Comparison of ENCODE assay signal across 29 cellular contexts in genomic region chr11:118899296-118899688, GRCh38. TPM values are rescaled to one million over a fixed set of nuclear protein-coding genes. Genes with fewer than 3 reads are reported as not detected.
DNase-seq lines count a peak whose midpoint lies in the region; ATAC-seq and TF ChIP-seq lines count a peak whose summit lies in the region.
"Had no signal": no experiment of that assay in that cellular context is flagged by ENCODE, and none has a peak within 500 bp of the region (broad histone marks: within the 10 kb centered on the region; RNA-seq: fewer than 3 reads in every experiment).

No MANE protein-coding gene starts in this region.

- no peak for ATAC-seq in right cardiac atrium
- no peak for ATAC-seq in heart right ventricle
- ATAC-seq: esophagus mucosa, GM12878, heart left ventricle had no signal

- H3K4me1 ChIP-seq in right cardiac atrium (ENCODE audit: control insufficient read depth, insufficient read depth, low read length) (no peaks in the 10 kb centered on the region), heart right ventricle (peaks cover 0 to 33% (median 0%) of the 10 kb centered on the region in 9 donors), ascending aorta (peaks cover 0 to 15% of the 10 kb centered on the region in 2 donors), muscle layer of colon (ENCODE audit: insufficient read depth, low read length) (peaks cover 15% of the 10 kb centered on the region)
- H3K4me1 ChIP-seq: HAP-1 had no signal

- intact Hi-C loops in right cardiac atrium (cut with DNase I), result no loop called here
- intact Hi-C loops in heart right ventricle (cut with DNase I), result loop anchor here in 5 of 10 donors (5.0 to 10.0 kb wide), 3 partner anchors 33 to 104 kb away; partner anchors contain the start of gene DDX6 (in 1 of the 5)
- intact Hi-C loops in ascending aorta (cut with DNase I), result no loop called here

- TF ChIP-seq CTCF in heart right ventricle (IDR thresholded peaks at IDR 0.05) (no peak), ascending aorta (IDR thresholded peaks at IDR 0.05) (peak in 1 of 3 experiments; percentile 11)

- H3K9ac ChIP-seq in muscle layer of colon (ENCODE audit: low read length), result no peak overlapping the region

- peaks cover 5 to 83% (median 53%) of the 10 kb centered on the region in 9 donors for H3K36me3 ChIP-seq in heart right ventricle
- H3K36me3 ChIP-seq in ascending aorta, result peaks cover 71 to 92% of the 10 kb centered on the region in 2 donors
- peaks cover 45% of the 10 kb centered on the region for H3K36me3 ChIP-seq in muscle layer of colon (ENCODE audit: insufficient read depth, low read length)

- no peak overlapping the region for H3K4me3 ChIP-seq in right cardiac atrium (ENCODE audit: low read length)
- no peak overlapping the region for H3K4me3 ChIP-seq in heart right ventricle
- no peak overlapping the region for H3K4me3 ChIP-seq in ascending aorta
- H3K4me3 ChIP-seq in muscle layer of colon (ENCODE audit: low read depth in 1 of 2, low read length in 2 of 2), result no peak overlapping the region
- H3K4me3 ChIP-seq: cardiac muscle cell, GM12878, HAP-1, heart left ventricle had no signal

- DNase-seq in right cardiac atrium (peak in 2 of 3 donors; percentile 13 to 52), heart right ventricle (no peak), ascending aorta (ENCODE audit: low spot score in 2 of 2) (no peak), NCI-H1436 (lab: John Stamatoyannopoulos, UW) (no peak), SK-N-DZ (ENCODE audit: low spot score) (no peak), NCI-H2029 treated with DMSO at 0.1 percent for 48 hours (lab: John Stamatoyannopoulos, UW) (no peak), NCI-H2171 (lab: John Stamatoyannopoulos, UW) (no peak)
- DNase-seq: activated CD4-positive, alpha-beta T cell treated with anti-CD3 and anti-CD28 coated beads for 48 hours; activated effector memory CD4-positive, alpha-beta T cell treated with Interleukin-2 at 50 U/mL for 16 hours; COR-L47; naive B cell; NCI-H1417 treated with DMSO at 0.1 percent for 48 hours; NCI-H345; occipital lobe; SIG-M5; stimulated activated CD4-positive, alpha-beta T cell treated with anti-CD3 and anti-CD28 coated beads, Interleukin-15, amount 100 ng/mL, for 24 hours; stimulated activated CD4-positive, alpha-beta T cell treated with anti-CD3 and anti-CD28 coated beads, Interleukin-4, amount 100 ng/mL, for 4 hours had no signal

- H3K9me3 ChIP-seq in right cardiac atrium (ENCODE audit: control insufficient read depth, low read length), result no peaks in the 10 kb centered on the region
- no peaks in the 10 kb centered on the region for H3K9me3 ChIP-seq in heart right ventricle
- no peaks in the 10 kb centered on the region for H3K9me3 ChIP-seq in ascending aorta
- no peaks in the 10 kb centered on the region for H3K9me3 ChIP-seq in muscle layer of colon (ENCODE audit: low read length)
- H3K9me3 ChIP-seq: HAP-1, heart left ventricle had no signal

- no peaks in the 10 kb centered on the region for H3K27me3 ChIP-seq in right cardiac atrium (ENCODE audit: control insufficient read depth, insufficient read depth)
- no peaks in the 10 kb centered on the region for H3K27me3 ChIP-seq in heart right ventricle
- H3K27me3 ChIP-seq in ascending aorta, result no peaks in the 10 kb centered on the region
- no peaks in the 10 kb centered on the region for H3K27me3 ChIP-seq in muscle layer of colon (ENCODE audit: control insufficient read depth in 1 of 2, insufficient read depth in 2 of 2, low read length in 2 of 2)
- H3K27me3 ChIP-seq: cardiac muscle cell, heart left ventricle had no signal

- 79% methylated on average over 6 of the region's 6 CpGs for whole genome bisulfite sequencing in right cardiac atrium
- 83 to 86% methylated on average over 6 of the region's 6 CpGs for WGBS in heart right ventricle, 2 donors

- H3K27ac ChIP-seq in right cardiac atrium (ENCODE audit: low read length), result no peak overlapping the region
- peak overlapping the region in 2 of 10 donors; percentile 9 to 30 for H3K27ac ChIP-seq in heart right ventricle
- H3K27ac ChIP-seq in ascending aorta, result peak overlapping the region; percentile 32 to 58
- peak overlapping the region; percentile 13 for H3K27ac ChIP-seq in muscle layer of colon (ENCODE audit: low read depth, low read length)
- H3K27ac ChIP-seq: cardiac muscle cell had no signal

RNA-seq across cellular contexts. Expression of gene CXCR5, which starts 15.6 kb away (rescaled TPM):
- total RNA-seq in right cardiac atrium, result not detected
- polyA plus RNA-seq in right cardiac atrium, result 0.34 TPM
- total RNA-seq in heart right ventricle, result under 1 TPM in 1 of 10 donors, not detected in 9; 0.16 TPM
- polyA plus RNA-seq in heart right ventricle, result under 1 TPM; 0.22 to 0.58 TPM
- total RNA-seq in ascending aorta, result not detected
- not detected in 2 replicates for polyA plus RNA-seq in SK-N-DZ (2014; cell fraction: cytosol; rRNA removed)
- polyA plus RNA-seq in SK-N-DZ (2014; cell fraction: nucleus; rRNA removed), result not detected in 2 replicates
- total RNA-seq: cardiac muscle cell, fibroblast of villous mesenchyme, lower leg skin, mesothelial cell of epicardium, occipital lobe had no signal
- polyA plus RNA-seq: BJ, cardiac muscle cell had no signal

RNA-seq across cellular contexts. Expression of gene BCL9L, which starts 26.4 kb away (rescaled TPM):
- 10 to 100 TPM; 44.0 to 76.7 (median 54.6) TPM for total RNA-seq in right cardiac atrium
- polyA plus RNA-seq in right cardiac atrium, result 29.9 TPM
- total RNA-seq in heart right ventricle, result 10 to 100 TPM; 29.4 to 57.7 (median 40.8) TPM
- 10 to 100 TPM; 24.0 to 24.2 TPM for polyA plus RNA-seq in heart right ventricle
- total RNA-seq in ascending aorta, result 46.5 TPM
- 1.3 and 2.8 TPM in 2 replicates for polyA plus RNA-seq in SK-N-DZ (2014; cell fraction: cytosol; rRNA removed)
- 1.1 and 1.7 TPM in 2 replicates for polyA plus RNA-seq in SK-N-DZ (2014; cell fraction: nucleus; rRNA removed)

RNA-seq across cellular contexts. Expression of gene UPK2, which starts 56.8 kb away (rescaled TPM):
- total RNA-seq in right cardiac atrium (not detected), heart right ventricle (not detected), ascending aorta (not detected)
- polyA plus RNA-seq in right cardiac atrium (not detected), heart right ventricle (under 1 TPM in 1 of 2 donors, not detected in 1; 0.04 TPM)
- polyA plus RNA-seq in SK-N-DZ (2014; cell fraction: cytosol; rRNA removed), result not detected in 2 replicates
- polyA plus RNA-seq in SK-N-DZ (2014; cell fraction: nucleus; rRNA removed), result not detected in 2 replicates
- total RNA-seq: aorta, fibroblast of villous mesenchyme, heart left ventricle, kidney, lower leg skin, occipital lobe had no signal
- polyA plus RNA-seq: aorta, heart left ventricle had no signal

Comparison
In these comparisons a context has a peak if more than half of its experiments do, and no peak if none do; other contexts are left out.
1. DNase-seq: peak in right cardiac atrium (2 of 3); none in heart right ventricle (0 of 2), ascending aorta (0 of 2), NCI-H1436 (single experiment), SK-N-DZ (single experiment), NCI-H2029 treated with DMSO at 0.1 percent for 48 hours (single experiment) and NCI-H2171 (single experiment).